ENCODE assay signal across 8 cellular contexts in the genomic region with DNA sequence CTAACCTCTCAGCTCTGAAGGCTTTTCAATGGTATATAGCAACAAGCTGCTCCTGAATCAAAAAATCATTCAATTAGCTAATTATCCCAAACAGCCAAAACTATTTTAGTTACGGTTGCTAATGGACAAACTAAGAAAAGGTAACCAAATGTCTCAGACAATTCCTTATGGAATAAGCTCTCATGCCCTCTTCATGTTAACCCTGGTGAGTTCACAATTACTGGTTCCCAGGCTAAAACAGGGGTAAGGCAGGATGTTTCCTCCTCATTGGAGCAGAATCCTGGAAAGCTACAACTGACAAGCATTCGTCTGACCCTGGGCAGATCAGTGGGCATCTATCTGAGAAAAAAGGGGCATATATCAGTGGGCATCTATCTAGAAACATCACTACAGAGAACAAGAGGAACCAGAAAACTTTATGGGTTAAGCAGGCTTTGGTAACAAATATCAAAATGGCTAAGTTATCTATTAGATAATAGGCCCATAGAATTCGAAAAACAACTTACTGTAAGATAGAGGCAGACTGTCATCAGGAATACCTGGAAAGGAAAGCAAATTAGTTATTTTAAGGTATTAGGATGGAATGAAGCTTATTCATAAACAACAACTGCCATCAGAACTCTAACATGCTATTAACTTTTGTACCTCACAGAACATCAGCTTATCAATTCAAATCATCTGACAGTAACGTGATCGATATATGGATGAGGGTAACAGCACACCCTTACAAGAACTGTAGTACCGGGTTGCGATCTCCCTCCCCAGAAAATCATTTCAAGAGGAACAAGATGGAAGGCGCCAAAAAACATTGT. TPM values are rescaled to one million over a fixed set of nuclear protein-coding genes. Genes with fewer than 3 reads are reported as not detected.
DNase-seq lines count a peak whose midpoint lies in the region; TF ChIP-seq lines count a peak whose summit lies in the region.

No MANE protein-coding gene starts in this region.

- H3K36me3 ChIP-seq in mammary epithelial cell (ENCODE audit: insufficient read depth, low read length) (peaks cover 34% of the 10 kb centered on the region), muscle layer of colon (ENCODE audit: insufficient read depth, low read length) (peaks cover 37% of the 10 kb centered on the region)

- H3K4me1 ChIP-seq in mammary epithelial cell (ENCODE audit: insufficient read depth, low read length) (peaks cover 19% of the 10 kb centered on the region), muscle layer of colon (ENCODE audit: insufficient read depth, low read length) (peaks cover 28% of the 10 kb centered on the region)

- dilution Hi-C loops in mammary epithelial cell (cut with HindIII; ENCODE audit: low sequenced_read_pairs) = loop anchor here (25.0 kb wide), 1 partner anchor 467 kb away; no protein-coding TSS in a partner anchor

- POLR2A ChIA-PET in AG04450 (lab: Yijun Ruan, JAX) = interaction anchor here (0.6 to 9.3 kb wide), 5 partner anchors 14 to 189 kb away, joined by 3 to 172 read pairs (median 9); a partner anchor contains a TSS

- DNase-seq in AG04450 (ENCODE audit: low read depth, low spot score) (no peak), HL-60 (ENCODE audit: low read depth in 1 of 2, low spot score in 1 of 2) (peak in 1 of 2 experiments; percentile 55), mammary epithelial cell (no peak), NCI-H510A treated with DMSO at 0.1 percent for 48 hours (lab: John Stamatoyannopoulos, UW) (no peak), NCI-H1092 treated with DMSO at 0.1 percent for 48 hours (lab: John Stamatoyannopoulos, UW) (no peak), DMS153 (lab: John Stamatoyannopoulos, UW) (no peak)
- no peak for DNase-seq in stimulated activated CD8-positive, alpha-beta memory T cell treated with anti-CD3 and anti-CD28 coated beads, Interleukin-4, amount 100 ng/mL, for 48 hours

- peak overlapping the region; percentile 85 for H3K4me2 ChIP-seq in mammary epithelial cell (ENCODE audit: insufficient read depth, low read depth, low read length)

- H3K79me2 ChIP-seq in mammary epithelial cell (ENCODE audit: insufficient read depth, low read length) = peaks cover 47% of the 10 kb centered on the region

- 13% methylated on average over 7 of the region's 8 CpGs for WGBS in mammary epithelial cell (ENCODE audit: low coverage, missing lambda C conversion rate)

- no peaks in the 10 kb centered on the region for H3K27me3 ChIP-seq in AG04450 (ENCODE audit: control insufficient read depth, insufficient read depth, low read length)
- H3K27me3 ChIP-seq in HL-60 (ENCODE audit: insufficient read depth, poor library complexity, severe bottlenecking) = no peaks in the 10 kb centered on the region
- no peaks in the 10 kb centered on the region for H3K27me3 ChIP-seq in mammary epithelial cell (ENCODE audit: insufficient read depth, low read length)
- H3K27me3 ChIP-seq in muscle layer of colon (ENCODE audit: control insufficient read depth in 1 of 2, insufficient read depth in 2 of 2, low read length in 2 of 2) = no peaks in the 10 kb centered on the region

- intact Hi-C loops in mammary epithelial cell (cut with micrococcal nuclease) = no loop called here

- BruUV-seq in mammary epithelial cell (replicated peaks; lab: Mats Ljungman, UMichigan) = no TSS peak

- CTCF ChIA-PET in AG04450 (lab: Charles Lee) (interaction anchor here (0.5 to 5.0 kb wide), 4 partner anchors 9 to 242 kb away, joined by 3 to 40 read pairs (median 4); a partner anchor contains a TSS), mammary epithelial cell (lab: Charles Lee; ENCODE audit: low non-redundant PET) (interaction anchor here (0.6 kb wide), 1 partner anchor 15 kb away, joined by 3 read pairs; no protein-coding TSS in a partner anchor)

- no peaks in the 10 kb centered on the region for H3K9me3 ChIP-seq in AG04450 (ENCODE audit: control insufficient read depth, insufficient read depth, low read length)
- H3K9me3 ChIP-seq in mammary epithelial cell (replicated peaks; ENCODE audit: insufficient read depth, low read length) = no peaks in the 10 kb centered on the region
- H3K9me3 ChIP-seq in muscle layer of colon (ENCODE audit: low read length) = no peaks in the 10 kb centered on the region

- in situ Hi-C loops in mammary epithelial cell (cut with MboI; ENCODE audit: low sequenced_read_pairs in 2 of 2) = loop anchor here in 1 of 2 donors (25.0 kb wide), 1 partner anchor 467 kb away; no protein-coding TSS in a partner anchor

- TF ChIP-seq CTCF in AG04450 (IDR thresholded peaks at IDR 0.05; ENCODE audit: low read depth, low read length) (no peak), HL-60 (IDR thresholded peaks at IDR 0.05; ENCODE audit: insufficient read depth, low read length) (no peak), mammary epithelial cell (conservative IDR thresholded peaks at IDR 0.05 in 1 of 2, IDR thresholded peaks at IDR 0.05 in 1 of 2; ENCODE audit: extremely low read depth in 1 of 2, insufficient read depth in 1 of 2, low read depth in 1 of 2, low read length in 2 of 2) (no peak)

- no peak overlapping the region for H2AFZ ChIP-seq in mammary epithelial cell (ENCODE audit: low read depth, low read length)

- peaks cover 17% of the 10 kb centered on the region for H4K20me1 ChIP-seq in mammary epithelial cell (ENCODE audit: insufficient read depth, low read length)

- H3K9ac ChIP-seq in mammary epithelial cell (ENCODE audit: insufficient read depth, low read length) (peak overlapping the region; percentile 96), muscle layer of colon (ENCODE audit: low read length) (peak overlapping the region; percentile 75)

- peak overlapping the region; percentile 96 for H3K4me3 ChIP-seq in AG04450 (ENCODE audit: low read depth, low read length)
- peak overlapping the region; percentile 55 for H3K4me3 ChIP-seq in HL-60 (replicated peaks; ENCODE audit: insufficient read depth, low read length)
- peak overlapping the region; percentile 74 to 86 (median 84) for H3K4me3 ChIP-seq in mammary epithelial cell (replicated peaks in 1 of 3; ENCODE audit: insufficient read depth in 1 of 3, low read depth in 2 of 3, low read length in 3 of 3)
- H3K4me3 ChIP-seq in muscle layer of colon (ENCODE audit: low read depth in 1 of 2, low read length in 2 of 2) = peak overlapping the region; percentile 97 to 100

- no peak overlapping the region for H3K27ac ChIP-seq in AG04450 (ENCODE audit: low read depth, low read length)
- peak overlapping the region; percentile 94 for H3K27ac ChIP-seq in HL-60 (replicated peaks)
- H3K27ac ChIP-seq in mammary epithelial cell (ENCODE audit: insufficient read depth, low read depth, low read length) = peak overlapping the region; percentile 77
- peak overlapping the region; percentile 64 for H3K27ac ChIP-seq in muscle layer of colon (ENCODE audit: low read depth, low read length)

RNA-seq across cellular contexts. Expression of a gene that starts 14.8 kb away (rescaled TPM):
- polyA plus RNA-seq in AG04450 (2011; rRNA removed) (18.0 and 21.6 TPM in 2 replicates), mammary epithelial cell (59.5 TPM)
- 112 and 141 TPM in 2 replicates for polyA minus RNA-seq in AG04450 (2011; rRNA and poly(A)+ RNA removed)
- total RNA-seq in mammary epithelial cell = 10 to 100 TPM; 36.7 to 66.5 TPM
- polyA minus RNA-seq in mammary epithelial cell = 53.5 TPM

RNA-seq across cellular contexts. Expression of a gene that starts 21.6 kb away (rescaled TPM):
- not detected in 2 replicates for polyA plus RNA-seq in AG04450 (2011; rRNA removed)
- not detected in 2 replicates for polyA minus RNA-seq in AG04450 (2011; rRNA and poly(A)+ RNA removed)
- not detected for total RNA-seq in mammary epithelial cell
- polyA plus RNA-seq in mammary epithelial cell = not detected
- polyA minus RNA-seq in mammary epithelial cell = not detected

RNA-seq across cellular contexts. Expression of a gene that starts 22.4 kb away (rescaled TPM):
- polyA plus RNA-seq in AG04450 (2011; rRNA removed) (51.7 and 52.1 TPM in 2 replicates), mammary epithelial cell (35.1 TPM)
- 62.7 and 72.0 TPM in 2 replicates for polyA minus RNA-seq in AG04450 (2011; rRNA and poly(A)+ RNA removed)
- 10 to 100 TPM; 26.7 to 44.1 TPM for total RNA-seq in mammary epithelial cell
- polyA minus RNA-seq in mammary epithelial cell = 34.8 TPM

RNA-seq across cellular contexts. Expression of a gene that starts 26.5 kb away (rescaled TPM):
- polyA plus RNA-seq in AG04450 (2011; rRNA removed) = 263 and 284 TPM in 2 replicates
- polyA minus RNA-seq in AG04450 (2011; rRNA and poly(A)+ RNA removed) = 177 and 196 TPM in 2 replicates
- 1,000 to 10,000 TPM; 1,418 to 1,465 TPM for total RNA-seq in mammary epithelial cell
- 1,009 TPM for polyA plus RNA-seq in mammary epithelial cell
- 581 TPM for polyA minus RNA-seq in mammary epithelial cell

RNA-seq across cellular contexts. Expression of a gene that starts 49.0 kb away (rescaled TPM):
- polyA plus RNA-seq in AG04450 (2011; rRNA removed) (48.9 and 66.1 TPM in 2 replicates), mammary epithelial cell (25.8 TPM)
- polyA minus RNA-seq in AG04450 (2011; rRNA and poly(A)+ RNA removed) = 38.3 and 45.0 TPM in 2 replicates
- total RNA-seq in mammary epithelial cell = 10 to 100 TPM; 24.3 to 43.4 TPM
- 102 TPM for polyA minus RNA-seq in mammary epithelial cell
